Comparison of ENCODE assay signal across 1 cellular context in genomic region chr5:116424951-116425350, GRCh38.
TF ChIP-seq lines count a peak whose summit lies in the region.

No MANE protein-coding gene starts in this region.

TF ChIP-seq in WTC11, 78 proteins besides CTCF, POLR2A, EP300 and RAD21 (continued from another document):
- TF ChIP-seq ERG (CRISPR knock-in tag; IDR thresholded peaks at IDR 0.05) (no peak), E2F4 (CRISPR knock-in tag; IDR thresholded peaks at IDR 0.05; ENCODE audit: borderline replicate concordance, low read depth) (no peak), FOXK1 (CRISPR knock-in tag; IDR thresholded peaks at IDR 0.05) (no peak), ZNF671 (CRISPR knock-in tag; IDR thresholded peaks at IDR 0.05) (no peak), MXD4 (CRISPR knock-in tag; IDR thresholded peaks at IDR 0.05; ENCODE audit: borderline replicate concordance) (no peak)
